1 cellular context compared by ENCODE assay signal in the genomic region with DNA sequence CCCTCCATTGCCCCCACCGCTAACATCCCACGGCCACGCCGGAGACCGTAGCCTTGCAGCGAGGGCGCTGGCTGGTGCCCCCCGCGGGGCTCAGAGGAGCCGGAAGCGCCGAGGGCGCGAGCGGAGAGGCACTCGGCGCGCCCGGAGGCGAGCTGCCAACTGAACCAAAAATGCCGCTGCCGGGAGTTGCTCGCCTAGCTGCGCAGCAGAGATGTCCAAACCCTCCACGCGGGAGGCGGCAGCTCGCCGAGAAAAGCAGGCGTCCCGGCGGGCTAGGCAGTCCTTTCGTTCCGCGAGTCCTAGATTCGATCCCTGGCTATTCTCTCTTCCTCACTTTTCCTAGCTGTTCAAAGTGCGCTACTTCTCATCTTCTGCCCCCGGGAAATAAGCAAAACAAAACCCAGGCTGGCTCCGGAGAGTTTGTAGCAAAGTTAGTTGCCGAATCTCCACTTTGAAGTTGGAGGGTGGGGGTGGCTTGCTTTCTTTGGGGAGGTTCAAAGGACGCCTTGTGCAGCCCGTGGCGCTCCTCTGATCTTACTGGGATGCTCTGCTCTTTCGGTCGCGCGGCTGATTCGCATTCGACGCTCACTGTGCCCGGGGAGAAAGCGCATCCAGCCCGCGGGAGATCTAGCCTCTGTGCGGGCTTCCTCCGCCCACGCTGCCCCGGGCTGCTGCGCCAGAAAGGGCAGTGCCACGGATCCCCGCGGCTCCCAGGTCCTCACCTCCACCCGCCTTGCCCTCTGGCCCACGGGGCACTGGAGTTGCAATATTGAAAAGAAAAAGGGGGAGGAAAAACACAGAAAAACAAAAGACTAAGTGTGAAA.
TF ChIP-seq lines count a peak whose summit lies in the region.

No MANE protein-coding gene starts in this region.

TF ChIP-seq in IMR-90, 13 proteins besides CTCF, POLR2A, EP300 and RAD21 (continued from another document):
- TF ChIP-seq MXI1 (IDR thresholded peaks at IDR 0.05; ENCODE audit: borderline replicate concordance, low read depth, low read length) (no peak), USF2 (IDR thresholded peaks at IDR 0.05; ENCODE audit: low read depth, low read length) (no peak), CHD1 (IDR thresholded peaks at IDR 0.05; ENCODE audit: low read depth, low read length) (no peak), RFX5 (IDR thresholded peaks at IDR 0.05; ENCODE audit: low read depth, low read length) (no peak), NFE2L2 (IDR thresholded peaks at IDR 0.05; ENCODE audit: low read depth, low read length) (no peak), MAFK (IDR thresholded peaks at IDR 0.05; ENCODE audit: low read depth, low read length) (no peak), RCOR1 (IDR thresholded peaks at IDR 0.05; ENCODE audit: insufficient replicate concordance, low read length) (no peak)
